ENCODE assay signal across 29 cellular contexts in the genomic region with DNA sequence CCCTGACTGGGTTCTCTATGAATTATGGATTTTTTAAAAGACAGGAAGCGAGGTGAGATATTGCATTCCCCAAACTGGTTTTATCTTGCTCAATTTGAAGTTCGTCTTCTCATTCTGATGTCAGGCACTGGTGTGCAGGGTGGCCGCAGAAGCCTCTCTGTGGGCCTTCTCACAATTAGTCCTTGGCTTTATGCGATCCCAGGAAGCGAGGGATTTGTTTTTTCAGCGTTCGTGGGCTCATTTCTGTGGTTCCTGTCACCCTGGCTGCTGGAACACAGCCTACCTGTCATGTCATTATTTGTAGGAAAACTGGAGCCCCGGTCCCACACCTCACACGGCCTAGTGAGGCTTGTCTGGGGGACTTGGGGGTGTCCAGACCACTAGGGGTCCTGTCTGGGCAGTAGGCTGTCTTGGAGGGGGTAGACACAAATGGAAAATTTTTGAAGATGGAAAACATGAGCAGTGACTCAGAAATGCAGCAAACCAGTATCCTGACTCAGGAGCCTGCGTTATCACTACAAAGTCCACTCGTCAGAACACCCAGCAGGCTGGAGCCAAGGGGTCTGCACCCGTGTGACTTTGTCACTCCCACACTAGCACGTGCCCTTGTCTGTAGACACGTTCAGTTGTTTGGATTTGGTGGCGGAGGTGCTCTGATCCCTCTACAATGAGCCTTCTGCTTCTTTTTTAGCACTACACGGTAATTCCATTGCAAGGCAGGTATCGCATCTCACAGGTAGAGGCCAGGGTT. TPM values are rescaled to one million over a fixed set of nuclear protein-coding genes. Genes with fewer than 3 reads are reported as not detected.
DNase-seq lines count a peak whose midpoint lies in the region; ATAC-seq, FAIRE-seq and TF ChIP-seq lines count a peak whose summit lies in the region.
"Had no signal": no experiment of that assay in that cellular context is flagged by ENCODE, and none has a peak within 500 bp of the region (broad histone marks: within the 10 kb centered on the region; RNA-seq: fewer than 3 reads in every experiment).

No MANE protein-coding gene starts in this region.

- no peaks in the 10 kb centered on the region for H3K79me2 ChIP-seq in astrocyte (ENCODE audit: insufficient read depth, low read length)

- H2AFZ ChIP-seq in IMR-90 (replicated peaks; ENCODE audit: low read length, poor library complexity) (no peak overlapping the region), astrocyte (ENCODE audit: low read depth, low read length) (no peak overlapping the region)

- H2BK20ac ChIP-seq in IMR-90 (ENCODE audit: low read depth, low read length), result no peak overlapping the region

- H4K5ac ChIP-seq in IMR-90 (ENCODE audit: low read depth, low read length), result no peak overlapping the region

- POLR2A ChIA-PET in IMR-90 (lab: Charles Lee; ENCODE audit: unreplicated experiment), result no interaction called here

- H3K27ac ChIP-seq in IMR-90 (ENCODE audit: insufficient read depth, low read length) (no peak overlapping the region), astrocyte (ENCODE audit: low read depth, low read length) (peak overlapping the region; percentile 18)
- H3K27ac ChIP-seq: A549; BLaER1 treated with 17β-estradiol and CSF1 and Interleukin-3, amounts not matched to agents 10 nM and 100 nM; KMS-11; RWPE1 had no signal

- no peaks in the 10 kb centered on the region for H4K20me1 ChIP-seq in IMR-90 (ENCODE audit: insufficient read depth, low read length)
- H4K20me1 ChIP-seq in astrocyte (ENCODE audit: insufficient read depth, low read length), result no peaks in the 10 kb centered on the region

- TF ChIP-seq POLR2A in IMR-90 (IDR thresholded peaks at IDR 0.05; ENCODE audit: low read depth, low read length), result no peak

- no peak overlapping the region for H2BK5ac ChIP-seq in IMR-90 (ENCODE audit: low read depth, low read length, poor library complexity, severe bottlenecking)

- dilution Hi-C loops in IMR-90 (cut with HindIII; ENCODE audit: low sequenced_read_pairs, unreplicated experiment), result no loop called here

- H3K4me3 Mint-ChIP-seq in astrocyte (ENCODE audit: unreplicated experiment) (no peak overlapping the region), nephron progenitor cell (no peak overlapping the region)
- H3K4me3 Mint-ChIP-seq: CD4-positive, alpha-beta T cell; HFFc6; IgD-negative memory B cell had no signal

- in situ Hi-C loops in IMR-90 (cut with MboI; ENCODE audit: low sequenced_read_pairs), result no loop called here

- peak; percentile 37; the same call in 1 of the 2 replicates for ATAC-seq in IMR-90 (ENCODE audit: low read depth)
- ATAC-seq in GM21825 (IDR thresholded peaks at IDR 0.05; ENCODE audit: unreplicated experiment), result no peak
- ATAC-seq: A549, Panc1 had no signal

- no peak overlapping the region for H2BK15ac ChIP-seq in IMR-90 (ENCODE audit: low read depth, low read length)

- TF ChIP-seq CTCF in IMR-90 (conservative IDR thresholded peaks at IDR 0.05; ENCODE audit: low read depth, low read length), result no peak
- TF ChIP-seq CTCF in astrocyte (IDR thresholded peaks at IDR 0.05; ENCODE audit: insufficient read depth, low read depth, low read length), result no peak
- TF ChIP-seq CTCF in nephron progenitor cell (IDR thresholded peaks at IDR 0.05), result no peak

- no peak for TF ChIP-seq RAD21 in IMR-90 (IDR thresholded peaks at IDR 0.05; ENCODE audit: low read length)

- H4K8ac ChIP-seq in IMR-90 (ENCODE audit: low read depth in 2 of 2, low read length in 2 of 2), result no peak overlapping the region

- H3K4me1 ChIP-seq in IMR-90 (ENCODE audit: control insufficient read depth, insufficient read depth, low read length) (peaks cover under 1% of the 10 kb centered on the region; the same call in 1 of the 2 replicates), astrocyte (ENCODE audit: insufficient read depth, low read length) (peaks cover 16% of the 10 kb centered on the region)
- H3K4me1 ChIP-seq: A549 had no signal

- CTCF ChIA-PET in IMR-90 (lab: Yijun Ruan, JAX), result no interaction called here

- no TSS peak for BruUV-seq in IMR-90 (replicated peaks; lab: Mats Ljungman, UMichigan)

- H3K36me3 ChIP-seq in IMR-90 (ENCODE audit: control insufficient read depth, insufficient read depth, low read length) (no peaks in the 10 kb centered on the region), astrocyte (ENCODE audit: insufficient read depth, low read length) (no peaks in the 10 kb centered on the region)
- H3K36me3 ChIP-seq: BLaER1 treated with 17β-estradiol and CSF1 and Interleukin-3, amounts not matched to agents 10 nM and 100 nM; HAP-1 had no signal

- intact Hi-C loops in IMR-90 (cut with micrococcal nuclease), result no loop called here

- H3K9me3 ChIP-seq in IMR-90 (ENCODE audit: control insufficient read depth, insufficient read depth, low read length) (no peaks in the 10 kb centered on the region), astrocyte (ENCODE audit: insufficient read depth, low read depth, low read length) (no peaks in the 10 kb centered on the region)
- H3K9me3 ChIP-seq: A549; BLaER1 treated with 17β-estradiol and CSF1 and Interleukin-3, amounts not matched to agents 10 nM and 100 nM had no signal

- no peak overlapping the region for H3K56ac ChIP-seq in IMR-90 (ENCODE audit: extremely low read depth, insufficient read depth, low read length)

- H2AK5ac ChIP-seq in IMR-90 (ENCODE audit: low read depth, low read length), result no peak overlapping the region

- H3K4me3 ChIP-seq in IMR-90 (ENCODE audit: insufficient read depth, low read depth, low read length) (no peak overlapping the region), astrocyte (ENCODE audit: insufficient read depth, low read depth, low read length) (no peak overlapping the region)
- H3K4me3 ChIP-seq: A549; BLaER1 treated with 17β-estradiol and CSF1 and Interleukin-3, amounts not matched to agents 10 nM and 100 nM; HAP-1 had no signal

- WGBS in IMR-90 (ENCODE audit: extremely low coverage in 2 of 2, insufficient read length in 1 of 2), 2 experiments, result 31% methylated on average over 3 of the region's 17 CpGs; no CpG with 5 or more reads in 1 of the 2 experiments

- H3K27me3 Mint-ChIP-seq in astrocyte (ENCODE audit: low read depth, unreplicated experiment) (peaks cover 20% of the 10 kb centered on the region), nephron progenitor cell (ENCODE audit: low read depth, poor library complexity) (peaks cover 28% of the 10 kb centered on the region)

- H2BK120ac ChIP-seq in IMR-90 (ENCODE audit: low read depth, low read length), result no peak overlapping the region

- H3K14ac ChIP-seq in IMR-90 (replicated peaks; ENCODE audit: low read depth, low read length), result no peak overlapping the region

- no peak overlapping the region for H2AK9ac ChIP-seq in IMR-90 (replicated peaks; ENCODE audit: low read depth, low read length, poor library complexity)

- H3K4me1 Mint-ChIP-seq in astrocyte (ENCODE audit: low read depth, unreplicated experiment) (peaks cover 15% of the 10 kb centered on the region), nephron progenitor cell (peaks cover 14% of the 10 kb centered on the region)
- H3K4me1 Mint-ChIP-seq: IgD-negative memory B cell had no signal

- H3K4me2 ChIP-seq in IMR-90 (ENCODE audit: low read depth, low read length) (no peak overlapping the region), astrocyte (ENCODE audit: low read length) (peak overlapping the region; percentile 28)
- H3K4me2 ChIP-seq: A549; BLaER1 treated with 17β-estradiol and CSF1 and Interleukin-3, amounts not matched to agents 10 nM and 100 nM; KMS-11 had no signal

- H4K91ac ChIP-seq in IMR-90 (ENCODE audit: insufficient read depth, low read depth, low read length), result no peak overlapping the region

- no peak overlapping the region for H3K18ac ChIP-seq in IMR-90 (ENCODE audit: low read depth, low read length)

- no peaks in the 10 kb centered on the region; the same call in 1 of the 2 replicates for H3K9me1 ChIP-seq in IMR-90 (ENCODE audit: insufficient read depth, low read length)

- H3K9me3 Mint-ChIP-seq in astrocyte (ENCODE audit: unreplicated experiment), result no peaks in the 10 kb centered on the region
- no peaks in the 10 kb centered on the region for H3K9me3 Mint-ChIP-seq in nephron progenitor cell
- H3K9me3 Mint-ChIP-seq: CD4-positive, alpha-beta T cell; HFFc6 had no signal

- H3K27ac Mint-ChIP-seq in astrocyte (ENCODE audit: unreplicated experiment), result peak overlapping the region; percentile 70
- H3K27ac Mint-ChIP-seq in nephron progenitor cell, result peak overlapping the region; percentile 69
- H3K27ac Mint-ChIP-seq: CD4-positive, alpha-beta T cell; HFFc6; IgD-negative memory B cell had no signal

- H3K9ac ChIP-seq in IMR-90 (ENCODE audit: low read depth, low read length) (no peak overlapping the region), astrocyte (ENCODE audit: low read length) (no peak overlapping the region)
- H3K9ac ChIP-seq: BLaER1 treated with 17β-estradiol and CSF1 and Interleukin-3, amounts not matched to agents 10 nM and 100 nM; KMS-11 had no signal

- FAIRE-seq in astrocyte (lab: Jason Lieb, UNC), result no peak
- FAIRE-seq: A549, D721Med, GM18507 had no signal

- H3K79me1 ChIP-seq in IMR-90 (ENCODE audit: low read depth in 1 of 2, low read length in 2 of 2), result no peaks in the 10 kb centered on the region

- H3K4ac ChIP-seq in IMR-90 (ENCODE audit: low read depth, low read length), result no peak overlapping the region

- H3K36me3 Mint-ChIP-seq in astrocyte (ENCODE audit: low read depth, unreplicated experiment), result peaks cover 4% of the 10 kb centered on the region
- no peaks in the 10 kb centered on the region for H3K36me3 Mint-ChIP-seq in nephron progenitor cell (ENCODE audit: low read depth)
- H3K36me3 Mint-ChIP-seq: IgD-negative memory B cell had no signal

- H3K27me3 ChIP-seq in IMR-90 (ENCODE audit: control insufficient read depth, insufficient read depth, low read length) (peaks cover 35% of the 10 kb centered on the region), astrocyte (ENCODE audit: insufficient read depth, low read length) (peaks cover 19% of the 10 kb centered on the region)

- H3K23ac ChIP-seq in IMR-90 (ENCODE audit: low read depth, low read length), result no peak overlapping the region

- DNase-seq in Daoy (ENCODE audit: low read depth) (peak; percentile 26), IMR-90 (peak; percentile 29), astrocyte (ENCODE audit: low read depth) (peak; percentile 67), nephron progenitor cell (no peak), NCI-H2107 treated with DMSO at 0.1 percent for 48 hours (lab: John Stamatoyannopoulos, UW; ENCODE audit: unreplicated experiment) (no peak), NCI-H524 treated with DMSO at 0.1 percent for 48 hours (lab: John Stamatoyannopoulos, UW) (no peak), NCI-H1105 (lab: John Stamatoyannopoulos, UW) (no peak)
- DNase-seq: AML-193; CD4-positive, alpha-beta T cell; HFFc6; NCI-H1092 treated with DMSO at 0.1 percent for 48 hours; NCI-H1436 treated with DMSO at 0.1 percent for 48 hours; NCI-H1930; NCI-H2107; NCI-H446; NCI-H526; NCI-H82; SHP77 had no signal

RNA-seq across cellular contexts. Expression of a gene that starts 42.2 kb away (rescaled TPM):
- total RNA-seq in Daoy (2014; rRNA removed; shearing (Covaris generic)), result 1.3 and 3.1 TPM in 2 replicates
- total RNA-seq in IMR-90 (2012; rRNA removed), result 0.54 and 0.83 TPM in 2 replicates
- polyA plus RNA-seq in IMR-90 (2012; rRNA removed), result 0.60 and 0.90 TPM in 2 replicates
- 0.57 and 0.74 TPM in 2 replicates for polyA plus RNA-seq in IMR-90 (2012; cell fraction: cytosol; rRNA removed)
- 0.90 and 1.0 TPM in 2 replicates for polyA plus RNA-seq in IMR-90 (2012; cell fraction: nucleus; rRNA removed; ENCODE audit: low replicate concordance)
- total RNA-seq in astrocyte, result 2.8 and 3.8 TPM in 2 replicates
- total RNA-seq: CD4-positive, alpha-beta T cell; G401 had no signal
- polyA plus RNA-seq: A549, IgD-negative memory B cell had no signal

RNA-seq across cellular contexts. Expression of a gene that starts 44.0 kb away (rescaled TPM):
- total RNA-seq in Daoy (2014; rRNA removed; shearing (Covaris generic)), result 286 and 344 TPM in 2 replicates
- 377 and 397 TPM in 2 replicates for total RNA-seq in IMR-90 (2012; rRNA removed)
- polyA plus RNA-seq in IMR-90 (2012; rRNA removed), result 1,064 and 1,356 TPM in 2 replicates
- 1,777 and 2,021 TPM in 2 replicates for polyA plus RNA-seq in IMR-90 (2012; cell fraction: cytosol; rRNA removed)
- polyA plus RNA-seq in IMR-90 (2012; cell fraction: nucleus; rRNA removed; ENCODE audit: low replicate concordance), result 1,041 and 1,061 TPM in 2 replicates
- 1,937 and 2,003 TPM in 2 replicates for total RNA-seq in astrocyte

Comparison
In these comparisons a context has a peak if more than half of its experiments do, and no peak if none do; other contexts are left out.
1. DNase-seq: peak in Daoy (single experiment), IMR-90 (single experiment) and astrocyte (single experiment); none in nephron progenitor cell (single experiment), NCI-H2107 treated with DMSO at 0.1 percent for 48 hours (single experiment), NCI-H524 treated with DMSO at 0.1 percent for 48 hours (single experiment) and NCI-H1105 (single experiment).